In the genomic region with DNA sequence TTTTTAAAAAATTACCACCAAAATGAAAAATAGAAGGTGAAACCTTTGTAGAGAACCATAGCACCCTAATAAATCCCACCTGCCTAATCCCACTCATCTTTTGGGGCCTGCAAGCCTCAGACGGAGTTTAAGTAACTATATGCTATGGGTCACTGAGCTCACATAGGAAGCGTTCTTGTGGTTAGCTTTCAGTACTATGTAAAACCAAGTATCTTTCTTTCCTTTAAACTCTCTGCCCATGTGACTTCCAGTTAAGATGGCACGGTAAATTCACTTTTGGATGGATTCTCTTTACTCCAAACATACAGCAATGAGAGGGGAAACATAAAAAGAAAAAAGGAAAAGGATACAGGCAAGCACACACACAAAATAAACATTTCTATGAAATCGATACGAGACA, we compare ENCODE assay signal across 1 cellular context.
TF ChIP-seq lines count a peak whose summit lies in the region.

No MANE protein-coding gene starts in this region.

TF ChIP-seq in HepG2, 621 proteins besides CTCF, POLR2A, EP300 and RAD21 (continued from another document):
- TF ChIP-seq, protein P1, sequence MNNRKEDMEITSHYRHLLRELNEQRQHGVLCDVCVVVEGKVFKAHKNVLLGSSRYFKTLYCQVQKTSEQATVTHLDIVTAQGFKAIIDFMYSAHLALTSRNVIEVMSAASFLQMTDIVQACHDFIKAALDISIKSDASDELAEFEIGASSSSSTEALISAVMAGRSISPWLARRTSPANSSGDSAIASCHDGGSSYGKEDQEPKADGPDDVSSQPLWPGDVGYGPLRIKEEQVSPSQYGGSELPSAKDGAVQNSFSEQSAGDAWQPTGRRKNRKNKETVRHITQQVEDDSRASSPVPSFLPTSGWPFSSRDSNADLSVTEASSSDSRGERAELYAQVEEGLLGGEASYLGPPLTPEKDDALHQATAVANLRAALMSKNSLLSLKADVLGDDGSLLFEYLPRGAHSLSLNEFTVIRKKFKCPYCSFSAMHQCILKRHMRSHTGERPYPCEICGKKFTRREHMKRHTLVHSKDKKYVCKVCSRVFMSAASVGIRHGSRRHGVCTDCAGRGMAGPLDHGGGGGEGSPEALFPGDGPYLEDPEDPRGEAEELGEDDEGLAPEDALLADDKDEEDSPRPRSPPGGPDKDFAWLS (CRISPR knock-in tag; IDR thresholded peaks at IDR 0.05; ENCODE audit: borderline replicate concordance), result no peak
- TF ChIP-seq HNRNPH1 (optimal IDR thresholded peaks at IDR 0.05; ENCODE audit: low read depth, low read length) (no peak), CEBPB (IDR thresholded peaks at IDR 0.05; ENCODE audit: borderline replicate concordance, low read depth, low read length) (no peak)
